Comparison of ENCODE assay signal across 22 cellular contexts in the genomic region with DNA sequence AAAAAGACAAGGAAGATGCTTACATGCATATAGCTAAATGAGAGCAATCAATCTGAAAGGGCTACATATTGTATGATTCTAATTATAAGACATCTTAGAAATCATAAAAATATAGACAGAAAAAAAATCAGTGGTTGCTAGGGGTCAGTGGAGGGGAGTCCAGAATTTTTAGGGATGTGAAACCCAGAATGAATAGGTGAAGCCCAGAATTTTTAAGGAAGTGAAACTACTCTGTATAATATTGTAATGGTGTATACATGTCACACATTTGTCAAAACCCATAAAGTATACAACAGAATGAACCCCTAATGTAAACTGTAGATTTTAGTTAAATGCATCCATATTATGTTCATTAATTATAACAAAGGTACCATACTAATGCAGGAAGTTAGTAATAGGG.
A peak's percentile ranks its signal among the peaks of the same experiment; 100 is the strongest.
DNase-seq lines count a peak whose midpoint lies in the region; ATAC-seq and TF ChIP-seq lines count a peak whose summit lies in the region.
"Had no signal": no experiment of that assay in that cellular context is flagged by ENCODE, and none has a peak within 500 bp of the region (broad histone marks: within the 10 kb centered on the region; RNA-seq: fewer than 3 reads in every experiment).

No MANE protein-coding gene starts in this region.

- H3K4me3 ChIP-seq in gastrocnemius medialis, result no peak overlapping the region
- H3K4me3 ChIP-seq: cardiac muscle cell, skin epidermis had no signal

- in situ Hi-C loops in gastrocnemius medialis (cut with MboI; ENCODE audit: low sequenced_read_pairs in 4 of 4), result no loop called here

- DNase-seq in SIG-M5 (lab: John Stamatoyannopoulos, UW), result peak; percentile 8
- no peak for DNase-seq in DMS153 (lab: John Stamatoyannopoulos, UW)
- no peak for DNase-seq in gastrocnemius medialis
- DNase-seq: activated CD4-positive, alpha-beta T cell treated with anti-CD3 and anti-CD28 coated beads for 48 hours; activated naive CD8-positive, alpha-beta T cell treated with anti-CD3 and anti-CD28 coated beads for 36 hours; activated T-cell treated with anti-CD3 and anti-CD28 coated beads, Interleukin-2, amount 50 U/mL, for 4 hours; Calu3; effector memory CD8-positive, alpha-beta T cell; hippocampal formation; left cardiac atrium; NCI-H2029; NCI-H748 treated with DMSO at 0.1 percent for 48 hours; stimulated activated naive CD8-positive, alpha-beta T cell treated with anti-CD3 and anti-CD28 coated beads, Interleukin-15, Interleukin-2, amounts not matched to agents 100 U/mL and 50 U/mL, for 24 hours; T-helper 9 cell had no signal

- no peak for TF ChIP-seq POLR2A in gastrocnemius medialis (IDR thresholded peaks at IDR 0.05)

- H3K27ac ChIP-seq in gastrocnemius medialis, result no peak overlapping the region
- H3K27ac ChIP-seq: cardiac muscle cell, parathyroid adenoma, skin epidermis had no signal

- H3K36me3 ChIP-seq in gastrocnemius medialis, result no peaks in the 10 kb centered on the region
- H3K36me3 ChIP-seq: cardiac muscle cell had no signal

- H3K27me3 ChIP-seq in gastrocnemius medialis, result no peaks in the 10 kb centered on the region
- H3K27me3 ChIP-seq: cardiac muscle cell had no signal

- no peaks in the 10 kb centered on the region for H3K9me3 ChIP-seq in gastrocnemius medialis

- ATAC-seq in GM18861 (IDR thresholded peaks at IDR 0.05; ENCODE audit: unreplicated experiment) (peak; percentile 88), HG02759 (IDR thresholded peaks at IDR 0.05; ENCODE audit: unreplicated experiment) (peak; percentile 70), HG03460 (IDR thresholded peaks at IDR 0.05; ENCODE audit: unreplicated experiment) (peak; percentile 68), GM18909 (IDR thresholded peaks at IDR 0.05; ENCODE audit: poor library complexity, unreplicated experiment) (no peak), GM18867 (IDR thresholded peaks at IDR 0.05; ENCODE audit: unreplicated experiment) (no peak), gastrocnemius medialis (no peak)
- ATAC-seq: activated T-cell treated with anti-CD3 and anti-CD28 coated beads, Interleukin-2, amount 50 U/mL, for 4 hours; effector memory CD8-positive, alpha-beta T cell; left cardiac atrium; stimulated activated naive CD8-positive, alpha-beta T cell treated with anti-CD3 and anti-CD28 coated beads, Interleukin-15, Interleukin-2, amounts not matched to agents 100 U/mL and 50 U/mL, for 24 hours had no signal

- no peaks in the 10 kb centered on the region for H3K4me1 ChIP-seq in gastrocnemius medialis
- H3K4me1 ChIP-seq: parathyroid adenoma had no signal

- no peak for TF ChIP-seq CTCF in gastrocnemius medialis (IDR thresholded peaks at IDR 0.05 in 4 of 5, conservative IDR thresholded peaks at IDR 0.05 in 1 of 5)

- intact Hi-C loops in gastrocnemius medialis (cut with DNase I; ENCODE audit: low total_unique reads), result no loop called here

Comparison
In these comparisons a context has a peak if more than half of its experiments do, and no peak if none do; other contexts are left out.
1. ATAC-seq: peak in GM18861 (single experiment), HG02759 (single experiment) and HG03460 (single experiment); none in GM18909 (single experiment), GM18867 (single experiment) and gastrocnemius medialis (0 of 2).